ENCODE assay signal across 22 cellular contexts in the genomic region with DNA sequence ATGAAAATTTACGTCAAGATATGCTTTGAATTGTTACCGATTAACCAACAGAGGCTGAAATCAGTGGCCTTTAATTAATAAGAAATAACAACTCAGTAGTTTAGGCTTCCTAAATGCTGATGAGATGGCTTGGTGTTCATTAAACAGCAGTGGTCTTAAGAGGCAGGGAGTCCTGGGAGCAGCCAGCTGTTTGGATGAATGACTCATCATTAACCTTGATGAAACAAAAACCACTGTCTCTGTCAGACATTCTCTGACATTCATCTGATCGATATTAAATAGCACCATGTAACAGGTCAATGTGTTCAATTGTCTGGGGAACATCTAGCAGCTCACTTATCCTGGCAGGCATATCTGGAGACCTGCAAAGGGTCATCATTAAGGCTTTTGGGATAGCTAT.
DNase-seq lines count a peak whose midpoint lies in the region; ATAC-seq, FAIRE-seq and TF ChIP-seq lines count a peak whose summit lies in the region.
"Had no signal": no experiment of that assay in that cellular context is flagged by ENCODE, and none has a peak within 500 bp of the region (broad histone marks: within the 10 kb centered on the region; RNA-seq: fewer than 3 reads in every experiment).

No MANE protein-coding gene starts in this region.

- no peaks in the 10 kb centered on the region for H3K27me3 Mint-ChIP-seq in activated CD4-positive, alpha-beta memory T cell treated with anti-CD3 and anti-CD28 coated beads, Interleukin-2, amount 10 ng/mL, durations not matched to agents 7 days and 5 days
- H3K27me3 Mint-ChIP-seq: activated CD4-positive, alpha-beta T cell treated with anti-CD3 and anti-CD28 coated beads, Interleukin-2, amount 10 ng/mL, durations not matched to agents 24 days and 14 days; activated naive CD8-positive, alpha-beta T cell treated with anti-CD3 and anti-CD28 coated beads, Interleukin-2, amount 50 U/mL, for 24 hours; memory B cell; naive B cell had no signal

- no peaks in the 10 kb centered on the region for H3K9me3 Mint-ChIP-seq in activated CD4-positive, alpha-beta memory T cell treated with anti-CD3 and anti-CD28 coated beads, Interleukin-2, amount 10 ng/mL, durations not matched to agents 7 days and 5 days
- H3K9me3 Mint-ChIP-seq: activated naive CD8-positive, alpha-beta T cell treated with anti-CD3 and anti-CD28 coated beads, Interleukin-2, amount 50 U/mL, for 24 hours; memory B cell had no signal

- no peak for ATAC-seq in HG03442 (IDR thresholded peaks at IDR 0.05; ENCODE audit: unreplicated experiment)
- ATAC-seq in GM21528 (IDR thresholded peaks at IDR 0.05; ENCODE audit: low FRiP score, unreplicated experiment) = no peak
- ATAC-seq: activated naive CD8-positive, alpha-beta T cell treated with anti-CD3 and anti-CD28 coated beads, Interleukin-2, amount 50 U/mL, for 24 hours had no signal

- no peak for TF ChIP-seq POLR2A in NB4 (IDR thresholded peaks at IDR 0.05; ENCODE audit: extremely low read depth, insufficient read length)

- POLR2A ChIA-PET in activated CD4-positive, alpha-beta memory T cell treated with anti-CD3 and anti-CD28 coated beads, Interleukin-2, amount 10 ng/mL, durations not matched to agents 7 days and 5 days (lab: Charles Lee) = no interaction called here

- no peaks in the 10 kb centered on the region for H3K27me3 ChIP-seq in bronchial epithelial cell (ENCODE audit: control insufficient read depth, insufficient read depth, low read length)
- H3K27me3 ChIP-seq: BE2C, hepatocyte had no signal

- no peaks in the 10 kb centered on the region for H3K36me3 ChIP-seq in bronchial epithelial cell (ENCODE audit: control insufficient read depth, insufficient read depth, low read length)
- H3K36me3 ChIP-seq: BE2C had no signal

- no peak overlapping the region for H3K4me3 Mint-ChIP-seq in activated CD4-positive, alpha-beta memory T cell treated with anti-CD3 and anti-CD28 coated beads, Interleukin-2, amount 10 ng/mL, durations not matched to agents 7 days and 5 days
- H3K4me3 Mint-ChIP-seq: activated CD4-positive, alpha-beta T cell treated with anti-CD3 and anti-CD28 coated beads, Interleukin-2, amount 10 ng/mL, durations not matched to agents 24 days and 14 days; activated naive CD8-positive, alpha-beta T cell treated with anti-CD3 and anti-CD28 coated beads, Interleukin-2, amount 50 U/mL, for 24 hours; memory B cell; naive B cell had no signal

- H3K36me3 Mint-ChIP-seq in activated CD4-positive, alpha-beta memory T cell treated with anti-CD3 and anti-CD28 coated beads, Interleukin-2, amount 10 ng/mL, durations not matched to agents 7 days and 5 days (ENCODE audit: low read depth) = no peaks in the 10 kb centered on the region
- H3K36me3 Mint-ChIP-seq: memory B cell had no signal

- H3K27ac Mint-ChIP-seq in activated CD4-positive, alpha-beta memory T cell treated with anti-CD3 and anti-CD28 coated beads, Interleukin-2, amount 10 ng/mL, durations not matched to agents 7 days and 5 days = no peak overlapping the region
- H3K27ac Mint-ChIP-seq: activated CD4-positive, alpha-beta T cell treated with anti-CD3 and anti-CD28 coated beads, Interleukin-2, amount 10 ng/mL, durations not matched to agents 24 days and 14 days; activated naive CD8-positive, alpha-beta T cell treated with anti-CD3 and anti-CD28 coated beads, Interleukin-2, amount 50 U/mL, for 24 hours; memory B cell had no signal

- FAIRE-seq in bronchial epithelial cell (lab: Jason Lieb, UNC) = no peak
- FAIRE-seq: kidney, TTC549 had no signal

- CTCF ChIA-PET in activated CD4-positive, alpha-beta memory T cell treated with anti-CD3 and anti-CD28 coated beads, Interleukin-2, amount 10 ng/mL, durations not matched to agents 7 days and 5 days (lab: Charles Lee) = no interaction called here

- H3K4me3 ChIP-seq in NB4 (ENCODE audit: low read depth, low read length) (no peak overlapping the region), bronchial epithelial cell (ENCODE audit: low read depth, low read length) (no peak overlapping the region)
- H3K4me3 ChIP-seq: hepatocyte, PC-9 had no signal

- DNase-seq in NCI-H2227 treated with DMSO at 0.1 percent for 48 hours (lab: John Stamatoyannopoulos, UW) (peak; percentile 13), NCI-H2227 (lab: John Stamatoyannopoulos, UW; ENCODE audit: unreplicated experiment) (no peak), NB4 (ENCODE audit: low read depth) (peak; percentile 7), bronchial epithelial cell (ENCODE audit: low read depth) (peak; percentile 29), retina (peak; percentile 40)
- no peak for DNase-seq in activated CD4-positive, alpha-beta memory T cell treated with anti-CD3 and anti-CD28 coated beads, Interleukin-2, amount 10 ng/mL, durations not matched to agents 7 days and 5 days
- DNase-seq: activated CD4-positive, alpha-beta T cell treated with anti-CD3 and anti-CD28 coated beads, Interleukin-2, amount 10 ng/mL, durations not matched to agents 24 days and 14 days; activated CD8-positive, alpha-beta memory T cell treated with anti-CD3 and anti-CD28 coated beads, Interleukin-2, amount 50 U/mL, for 4 hours; activated naive CD8-positive, alpha-beta T cell treated with anti-CD3 and anti-CD28 coated beads, Interleukin-2, amount 50 U/mL, for 24 hours; BE2C; COR-L47; kidney; naive B cell; NCI-H187 treated with DMSO at 0.1 percent for 48 hours; NCI-H524 treated with DMSO at 0.1 percent for 48 hours; PC-9; SHP77 treated with DMSO at 0.1 percent for 48 hours had no signal

- H3K4me1 Mint-ChIP-seq in activated CD4-positive, alpha-beta memory T cell treated with anti-CD3 and anti-CD28 coated beads, Interleukin-2, amount 10 ng/mL, durations not matched to agents 7 days and 5 days = no peaks in the 10 kb centered on the region
- H3K4me1 Mint-ChIP-seq: activated CD4-positive, alpha-beta T cell treated with anti-CD3 and anti-CD28 coated beads, Interleukin-2, amount 10 ng/mL, durations not matched to agents 24 days and 14 days; activated naive CD8-positive, alpha-beta T cell treated with anti-CD3 and anti-CD28 coated beads, Interleukin-2, amount 50 U/mL, for 24 hours; memory B cell; naive B cell had no signal

- no peak for TF ChIP-seq CTCF in NB4 (IDR thresholded peaks at IDR 0.05; ENCODE audit: low read depth, low read length)
- no peak for TF ChIP-seq CTCF in bronchial epithelial cell (IDR thresholded peaks at IDR 0.05; ENCODE audit: insufficient read depth, low read length, severe bottlenecking)

Comparison
In these comparisons a context has a peak if more than half of its experiments do, and no peak if none do; other contexts are left out.
1. DNase-seq: peak in NCI-H2227 treated with DMSO at 0.1 percent for 48 hours (single experiment), NB4 (single experiment), bronchial epithelial cell (single experiment) and retina (single experiment); none in NCI-H2227 (single experiment) and activated CD4-positive, alpha-beta memory T cell treated with anti-CD3 and anti-CD28 coated beads, Interleukin-2, amount 10 ng/mL, durations not matched to agents 7 days and 5 days (single experiment).